27 cellular contexts compared by ENCODE assay signal in genomic region chr18:45894818-45895217, GRCh38.
"Had no signal": no experiment of that assay in that cellular context is flagged by ENCODE, and none has a peak within 500 bp of the region (broad histone marks: within the 10 kb centered on the region; RNA-seq: fewer than 3 reads in every experiment).

No MANE protein-coding gene starts in this region.

- H3K4me1 ChIP-seq: left ventricle myocardium inferior, neural progenitor cell, parathyroid adenoma, psoas muscle, right atrium auricular region, vagina had no signal

- H3K79me2 ChIP-seq: parathyroid adenoma had no signal

- H3K36me3 ChIP-seq: neural progenitor cell had no signal

- H3K27me3 Mint-ChIP-seq: naive thymus-derived CD4-positive, alpha-beta T cell; stimulated activated memory B cell treated with anti-CD40 and anti-IgM and Interleukin-4, amounts not matched to agents 10 μg/mL and 1 μg/mL and 100 μg/mL, for 72 hours; stimulated activated naive CD8-positive, alpha-beta T cell treated with anti-CD3 and anti-CD28 coated beads, Interleukin-15, amount 100 ng/mL, for 72 hours had no signal

- H3K27ac ChIP-seq: left ventricle myocardium inferior, neural progenitor cell, neutrophil, parathyroid adenoma, psoas muscle, right atrium auricular region, right lobe of liver, upper lobe of left lung, vagina had no signal

- H3K4me3 ChIP-seq: left ventricle myocardium inferior, lung, mucosa of descending colon, neural progenitor cell, psoas muscle, right atrium auricular region, right lobe of liver, smooth muscle cell, tibial nerve, upper lobe of left lung, vagina had no signal

- DNase-seq: hypothalamus; islet precursor cell; left ventricle myocardium inferior; midbrain; mucosa of descending colon; naive thymus-derived CD4-positive, alpha-beta T cell; nephron progenitor cell; occipital lobe; psoas muscle; right lobe of liver; stimulated activated CD4-positive, alpha-beta T cell treated with anti-CD3 and anti-CD28 coated beads, Interleukin-1b, Interleukin-23, amount 100 ng/mL, for 48 hours; stimulated activated CD4-positive, alpha-beta T cell treated with anti-CD3 and anti-CD28 coated beads, Interleukin-2, amount 100 ng/mL, for 48 hours; stimulated activated CD4-positive, alpha-beta T cell treated with anti-CD3 and anti-CD28 coated beads, Interleukin-4, amount 100 ng/mL, for 4 hours; stimulated activated CD8-positive, alpha-beta memory T cell treated with anti-CD3 and anti-CD28 coated beads, Interleukin-4, amount 100 ng/mL, for 48 hours; stimulated activated naive CD4-positive, alpha-beta T cell treated with Interleukin-2 at 50 U/mL for 16 hours; stimulated activated naive CD8-positive, alpha-beta T cell treated with anti-CD3 and anti-CD28 coated beads, Interleukin-15, amount 100 ng/mL, for 72 hours; substantia nigra; upper lobe of left lung had no signal

- H3K9me3 Mint-ChIP-seq: naive thymus-derived CD4-positive, alpha-beta T cell; nephron progenitor cell; neural progenitor cell; stimulated activated memory B cell treated with anti-CD40 and anti-IgM and Interleukin-4, amounts not matched to agents 10 μg/mL and 1 μg/mL and 100 μg/mL, for 72 hours; stimulated activated naive CD8-positive, alpha-beta T cell treated with anti-CD3 and anti-CD28 coated beads, Interleukin-15, amount 100 ng/mL, for 72 hours had no signal

- ATAC-seq: mucosa of descending colon; naive thymus-derived CD4-positive, alpha-beta T cell; psoas muscle; right lobe of liver; stimulated activated memory B cell treated with anti-CD40 and anti-IgM and Interleukin-4, amounts not matched to agents 10 μg/mL and 1 μg/mL and 100 μg/mL, for 72 hours; stimulated activated naive CD8-positive, alpha-beta T cell treated with anti-CD3 and anti-CD28 coated beads, Interleukin-15, amount 100 ng/mL, for 72 hours had no signal

- H2AFZ ChIP-seq: neural progenitor cell, parathyroid adenoma had no signal

- H3K4me2 ChIP-seq: neural progenitor cell, smooth muscle cell had no signal

- H3K9ac ChIP-seq: neural progenitor cell, parathyroid adenoma had no signal

- H3K27me3 ChIP-seq: neural progenitor cell, neutrophil, right atrium auricular region, right lobe of liver, tibial nerve, upper lobe of left lung, vagina had no signal

- H3K4me3 Mint-ChIP-seq: naive thymus-derived CD4-positive, alpha-beta T cell; nephron progenitor cell; neural progenitor cell; stimulated activated memory B cell treated with anti-CD40 and anti-IgM and Interleukin-4, amounts not matched to agents 10 μg/mL and 1 μg/mL and 100 μg/mL, for 72 hours; stimulated activated naive CD8-positive, alpha-beta T cell treated with anti-CD3 and anti-CD28 coated beads, Interleukin-15, amount 100 ng/mL, for 72 hours had no signal

- H3K4me1 Mint-ChIP-seq: stimulated activated memory B cell treated with anti-CD40 and anti-IgM and Interleukin-4, amounts not matched to agents 10 μg/mL and 1 μg/mL and 100 μg/mL, for 72 hours had no signal

- H3K9me3 ChIP-seq: left ventricle myocardium inferior, mucosa of descending colon, neutrophil, psoas muscle, right atrium auricular region, right lobe of liver, tibial nerve, upper lobe of left lung, vagina had no signal

- H3K27ac Mint-ChIP-seq: nephron progenitor cell; neural progenitor cell; stimulated activated memory B cell treated with anti-CD40 and anti-IgM and Interleukin-4, amounts not matched to agents 10 μg/mL and 1 μg/mL and 100 μg/mL, for 72 hours had no signal
